Comparison of ENCODE assay signal across 8 cellular contexts in the genomic region with DNA sequence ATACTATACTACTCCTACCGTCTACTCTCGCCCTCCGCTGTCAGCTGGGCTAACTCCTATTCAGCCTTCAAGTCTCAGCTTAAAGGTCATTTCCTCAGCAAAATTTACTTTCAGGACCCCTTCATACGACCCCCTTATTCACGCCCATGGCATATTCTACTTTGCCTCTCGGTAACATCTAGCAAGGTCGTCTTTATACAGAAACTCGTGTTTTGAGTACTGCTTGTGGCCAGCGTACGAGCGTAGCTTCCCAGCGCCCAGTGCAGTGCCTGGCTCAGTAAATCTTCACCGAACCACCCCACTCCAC. TPM values are rescaled to one million over a fixed set of nuclear protein-coding genes. Genes with fewer than 3 reads are reported as not detected.
DNase-seq lines count a peak whose midpoint lies in the region; ATAC-seq and TF ChIP-seq lines count a peak whose summit lies in the region.

No MANE protein-coding gene starts in this region.

- H3K79me2 ChIP-seq in SK-N-SH (ENCODE audit: insufficient read depth) = peaks cover 25% of the 10 kb centered on the region

- H3K9ac ChIP-seq in SK-N-SH (peak overlapping the region; percentile 94), skeletal muscle satellite cell (ENCODE audit: low read depth, low read length) (peak overlapping the region; percentile 93)

- H3K4me3 ChIP-seq in SK-N-SH (ENCODE audit: low read depth in 2 of 2, low read length in 1 of 2) = peak overlapping the region; percentile 90 to 100
- peak overlapping the region; percentile 78 to 100 for H3K4me3 ChIP-seq in foreskin fibroblast (ENCODE audit: low read depth in 1 of 2, low read length in 2 of 2)
- peak overlapping the region; percentile 95 for H3K4me3 ChIP-seq in skeletal muscle satellite cell (ENCODE audit: low read length)

- peak overlapping the region; percentile 98 for H3K27ac Mint-ChIP-seq in activated CD4-positive, alpha-beta T cell treated with anti-CD3 and anti-CD28 coated beads for 36 hours

- WGBS in SK-N-SH (ENCODE audit: low lambda C conversion rate) = under 1% methylated on average over 13 of the region's 13 CpGs

- no peaks in the 10 kb centered on the region for H3K9me2 ChIP-seq in SK-N-SH

- TF ChIP-seq EP300 in SK-N-SH (IDR thresholded peaks at IDR 0.05; ENCODE audit: borderline replicate concordance in 1 of 2, low read depth in 1 of 2, low read length in 1 of 2) = no peak

- H3F3A ChIP-seq in SK-N-SH (replicated peaks; ENCODE audit: insufficient read depth) = peaks cover 6% of the 10 kb centered on the region

- H3K4me1 ChIP-seq in SK-N-SH (ENCODE audit: control insufficient read depth in 1 of 2, insufficient read depth in 2 of 2, low read depth in 1 of 2, low read length in 1 of 2) (peaks cover 3% of the 10 kb centered on the region in 2 experiments; a peak in 1 of 4 replicates), skeletal muscle satellite cell (ENCODE audit: control insufficient read depth, insufficient read depth, low read length) (no peaks in the 10 kb centered on the region)

- H3K36me3 ChIP-seq in SK-N-SH (replicated peaks in 1 of 2; ENCODE audit: control insufficient read depth in 1 of 2, insufficient read depth in 2 of 2, low read length in 1 of 2) (peaks cover 40 to 42% of the 10 kb centered on the region in 2 experiments), skeletal muscle satellite cell (ENCODE audit: insufficient read depth, low read length) (peaks cover 33% of the 10 kb centered on the region)

- intact Hi-C loops in activated CD4-positive, alpha-beta T cell treated with anti-CD3 and anti-CD28 coated beads for 36 hours (cut with DNase I, micrococcal nuclease) = loop anchor here (1.0 to 5.0 kb wide), 11 partner anchors 29 to 1763 kb away; a partner anchor contains a TSS

- peaks cover 25% of the 10 kb centered on the region for H3K36me3 Mint-ChIP-seq in activated CD4-positive, alpha-beta T cell treated with anti-CD3 and anti-CD28 coated beads for 36 hours (ENCODE audit: low read depth)

- ATAC-seq in activated CD4-positive, alpha-beta T cell treated with anti-CD3 and anti-CD28 coated beads for 36 hours = peak; percentile 38

- no peak for TF ChIP-seq RAD21 in SK-N-SH (IDR thresholded peaks at IDR 0.05; ENCODE audit: low read length)

- 0 out of 2 replicates have a peak overlapping the region, but pooled peaks have one; percentile 98 for H2AFZ ChIP-seq in SK-N-SH (ENCODE audit: low read depth)

- H3K9me3 ChIP-seq in SK-N-SH (no peaks in the 10 kb centered on the region), skeletal muscle satellite cell (replicated peaks; ENCODE audit: low read length) (no peaks in the 10 kb centered on the region)

- H3K9me3 Mint-ChIP-seq in activated CD4-positive, alpha-beta T cell treated with anti-CD3 and anti-CD28 coated beads for 36 hours (ENCODE audit: low read depth) = no peaks in the 10 kb centered on the region

- H3K4me3 Mint-ChIP-seq in activated CD4-positive, alpha-beta T cell treated with anti-CD3 and anti-CD28 coated beads for 36 hours = peak overlapping the region; percentile 99

- POLR2A ChIA-PET in activated CD4-positive, alpha-beta T cell treated with anti-CD3 and anti-CD28 coated beads for 36 hours (lab: Charles Lee) = interaction anchor here (0.6 to 1.4 kb wide), 3 partner anchors 34 to 1379 kb away, joined by 3 to 6 read pairs (median 4); a partner anchor contains a TSS
- POLR2A ChIA-PET in SK-N-SH (lab: Yijun Ruan, JAX) = interaction anchor here (1.6 to 2.0 kb wide), 2 partner anchors 12 to 34 kb away, joined by 10 to 11 read pairs; a partner anchor contains a TSS

- CTCF ChIA-PET in activated CD4-positive, alpha-beta T cell treated with anti-CD3 and anti-CD28 coated beads for 36 hours (lab: Charles Lee) = interaction anchor here (0.6 to 2.9 kb wide), 10 partner anchors 9 to 542 kb away, joined by 3 to 21 read pairs (median 3); a partner anchor contains a TSS
- CTCF ChIA-PET in SK-N-SH (lab: Yijun Ruan, JAX) = interaction anchor here (0.8 to 2.5 kb wide), 6 partner anchors 9 to 186 kb away, joined by 3 to 12 read pairs (median 4); a partner anchor contains a TSS

- TF ChIP-seq CTCF in SK-N-SH (IDR thresholded peaks at IDR 0.05) (no peak), foreskin fibroblast (IDR thresholded peaks at IDR 0.05; ENCODE audit: low read depth, low read length) (no peak)

- H3K4me1 Mint-ChIP-seq in activated CD4-positive, alpha-beta T cell treated with anti-CD3 and anti-CD28 coated beads for 36 hours = peaks cover 14% of the 10 kb centered on the region

- H3K27ac ChIP-seq in SK-N-SH (ENCODE audit: low read depth in 2 of 2, low read length in 1 of 2) = peak overlapping the region; percentile 84 to 88

- H3K4me2 ChIP-seq in SK-N-SH (peak overlapping the region; percentile 91), skeletal muscle satellite cell (ENCODE audit: low read length) (peak overlapping the region; percentile 88)

- no peaks in the 10 kb centered on the region for H3K27me3 ChIP-seq in SK-N-SH (ENCODE audit: insufficient read depth)
- H3K27me3 ChIP-seq in skeletal muscle satellite cell (ENCODE audit: control insufficient read depth, insufficient read depth, low read length) = no peaks in the 10 kb centered on the region

- no peaks in the 10 kb centered on the region for H4K20me1 ChIP-seq in SK-N-SH (ENCODE audit: insufficient read depth)

- no peaks in the 10 kb centered on the region for H3K27me3 Mint-ChIP-seq in activated CD4-positive, alpha-beta T cell treated with anti-CD3 and anti-CD28 coated beads for 36 hours

- DNase-seq in activated CD4-positive, alpha-beta T cell treated with anti-CD3 and anti-CD28 coated beads for 36 hours = no peak
- no peak for DNase-seq in activated CD4-positive, alpha-beta T cell treated with anti-CD3 and anti-CD28 coated beads for 4 hours
- DNase-seq in SK-N-SH = no peak
- DNase-seq in foreskin fibroblast = no peak
- DNase-seq in NCI-H226 = no peak
- no peak for DNase-seq in AG08395 (ENCODE audit: low spot score)
- DNase-seq in NCI-H1092 (lab: John Stamatoyannopoulos, UW) = no peak

TF ChIP-seq in SK-N-SH, 30 proteins besides CTCF, POLR2A, EP300 and RAD21:
- TF ChIP-seq FOXM1 (IDR thresholded peaks at IDR 0.05; ENCODE audit: low read depth) = no peak
- no peak for TF ChIP-seq SIN3A (IDR thresholded peaks at IDR 0.05; ENCODE audit: borderline replicate concordance, low read depth, low read length)
- TF ChIP-seq, protein P1, sequence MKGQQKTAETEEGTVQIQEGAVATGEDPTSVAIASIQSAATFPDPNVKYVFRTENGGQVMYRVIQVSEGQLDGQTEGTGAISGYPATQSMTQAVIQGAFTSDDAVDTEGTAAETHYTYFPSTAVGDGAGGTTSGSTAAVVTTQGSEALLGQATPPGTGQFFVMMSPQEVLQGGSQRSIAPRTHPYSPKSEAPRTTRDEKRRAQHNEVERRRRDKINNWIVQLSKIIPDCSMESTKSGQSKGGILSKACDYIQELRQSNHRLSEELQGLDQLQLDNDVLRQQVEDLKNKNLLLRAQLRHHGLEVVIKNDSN (IDR thresholded peaks at IDR 0.05; ENCODE audit: borderline replicate concordance, low read depth) = no peak
- no peak for TF ChIP-seq NFIC (IDR thresholded peaks at IDR 0.05; ENCODE audit: borderline replicate concordance)
- no peak for TF ChIP-seq POLR2AphosphoS5 (IDR thresholded peaks at IDR 0.05; ENCODE audit: low read depth, low read length)
- TF ChIP-seq RFX5 (IDR thresholded peaks at IDR 0.05; ENCODE audit: low read length) = no peak
- no peak for TF ChIP-seq EZH2phosphoT487 (IDR thresholded peaks at IDR 0.05; ENCODE audit: borderline replicate concordance, low read depth)
- TF ChIP-seq, protein P2, sequence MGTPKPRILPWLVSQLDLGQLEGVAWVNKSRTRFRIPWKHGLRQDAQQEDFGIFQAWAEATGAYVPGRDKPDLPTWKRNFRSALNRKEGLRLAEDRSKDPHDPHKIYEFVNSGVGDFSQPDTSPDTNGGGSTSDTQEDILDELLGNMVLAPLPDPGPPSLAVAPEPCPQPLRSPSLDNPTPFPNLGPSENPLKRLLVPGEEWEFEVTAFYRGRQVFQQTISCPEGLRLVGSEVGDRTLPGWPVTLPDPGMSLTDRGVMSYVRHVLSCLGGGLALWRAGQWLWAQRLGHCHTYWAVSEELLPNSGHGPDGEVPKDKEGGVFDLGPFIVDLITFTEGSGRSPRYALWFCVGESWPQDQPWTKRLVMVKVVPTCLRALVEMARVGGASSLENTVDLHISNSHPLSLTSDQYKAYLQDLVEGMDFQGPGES (IDR thresholded peaks at IDR 0.05; ENCODE audit: low read depth, low read length) = no peak
- no peak for TF ChIP-seq JUND (IDR thresholded peaks at IDR 0.05)
- no peak for TF ChIP-seq GATA2 (CRISPR knock-in tag; IDR thresholded peaks at IDR 0.05)
- TF ChIP-seq NRF1 (IDR thresholded peaks at IDR 0.05; ENCODE audit: low read depth, low read length) = no peak
- no peak for TF ChIP-seq MEF2A (IDR thresholded peaks at IDR 0.05; ENCODE audit: borderline replicate concordance, low read depth)

RNA-seq across cellular contexts. Expression of a gene that starts 0.5 kb away (rescaled TPM):
- 10 to 100 TPM; 19.9 to 22.2 TPM for total RNA-seq in activated CD4-positive, alpha-beta T cell treated with anti-CD3 and anti-CD28 coated beads for 36 hours
- polyA plus RNA-seq in SK-N-SH (2012; rRNA removed) = 7.6 and 8.9 TPM in 2 replicates
- polyA plus RNA-seq in SK-N-SH (2012; cell fraction: cytosol; rRNA removed) = 10.1 and 12.3 TPM in 2 replicates
- 7.1 and 10.3 TPM in 2 replicates for polyA plus RNA-seq in SK-N-SH (2012; cell fraction: nucleus; rRNA removed)
- total RNA-seq in skeletal muscle satellite cell (2012; rRNA removed) = 18.6 and 20.5 TPM in 2 replicates

RNA-seq across cellular contexts. Expression of a gene that starts 0.6 kb away (rescaled TPM):
- under 1 TPM; 0.39 to 0.51 TPM for total RNA-seq in activated CD4-positive, alpha-beta T cell treated with anti-CD3 and anti-CD28 coated beads for 36 hours
- polyA plus RNA-seq in SK-N-SH (2012; rRNA removed) = 0.26 and 0.62 TPM in 2 replicates
- 0.39 and 0.53 TPM in 2 replicates for polyA plus RNA-seq in SK-N-SH (2012; cell fraction: cytosol; rRNA removed)
- 0.55 and 0.94 TPM in 2 replicates for polyA plus RNA-seq in SK-N-SH (2012; cell fraction: nucleus; rRNA removed)
- total RNA-seq in skeletal muscle satellite cell (2012; rRNA removed) = not detected in 2 replicates

RNA-seq across cellular contexts. Expression of a gene that starts 34.6 kb away (rescaled TPM):
- 10 to 100 TPM; 58.6 to 88.7 TPM for total RNA-seq in activated CD4-positive, alpha-beta T cell treated with anti-CD3 and anti-CD28 coated beads for 36 hours
- polyA plus RNA-seq in SK-N-SH (2012; rRNA removed) = 85.0 and 91.8 TPM in 2 replicates
- 103 and 119 TPM in 2 replicates for polyA plus RNA-seq in SK-N-SH (2012; cell fraction: cytosol; rRNA removed)
- 20.4 and 44.9 TPM in 2 replicates for polyA plus RNA-seq in SK-N-SH (2012; cell fraction: nucleus; rRNA removed)
- 45.4 and 52.5 TPM in 2 replicates for total RNA-seq in skeletal muscle satellite cell (2012; rRNA removed)
